In the genomic region with DNA sequence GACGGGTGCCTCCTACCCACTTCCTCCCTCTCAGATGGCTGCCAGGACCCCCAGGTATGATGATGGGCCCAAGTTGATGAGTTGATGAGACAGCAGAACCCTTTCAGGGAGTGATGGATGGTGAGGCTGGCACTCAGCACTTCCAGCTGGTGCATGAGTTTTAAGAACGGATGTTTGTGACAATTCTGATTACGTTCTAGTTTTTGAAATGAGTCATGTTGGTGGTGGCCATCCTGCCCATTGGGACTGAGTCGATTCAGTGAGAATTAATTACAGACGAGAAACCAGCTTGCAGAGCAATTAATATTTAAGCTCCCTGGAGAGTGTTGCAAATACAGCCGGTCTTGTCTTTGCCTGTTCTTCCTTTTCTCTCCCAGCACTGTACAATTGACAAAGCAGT, we compare ENCODE assay signal across 18 cellular contexts. TPM values are rescaled to one million over a fixed set of nuclear protein-coding genes. Genes with fewer than 3 reads are reported as not detected.
DNase-seq lines count a peak whose midpoint lies in the region; ATAC-seq and TF ChIP-seq lines count a peak whose summit lies in the region.
"Had no signal": no experiment of that assay in that cellular context is flagged by ENCODE, and none has a peak within 500 bp of the region (broad histone marks: within the 10 kb centered on the region; RNA-seq: fewer than 3 reads in every experiment).

No MANE protein-coding gene starts in this region.

- no peak overlapping the region for H3K4me3 Mint-ChIP-seq in activated CD4-positive, alpha-beta T cell treated with anti-CD3 and anti-CD28 coated beads for 36 hours
- H3K4me3 Mint-ChIP-seq: activated naive CD8-positive, alpha-beta T cell; natural killer cell treated with Interleukin-12 subunit alpha and Interleukin-12 subunit beta and Interleukin-15 and Interleukin-18, amount 100 ng/mL, for 72 hours had no signal

- no peak overlapping the region for H3K4me3 ChIP-seq in spleen
- H3K4me3 ChIP-seq: lung, tibial artery had no signal

- H3K4me1 ChIP-seq in spleen, result peaks cover 4 to 36% (median 17%) of the 10 kb centered on the region in 6 donors
- H3K4me1 ChIP-seq: tibial artery had no signal

- no peaks in the 10 kb centered on the region for H3K9me3 ChIP-seq in spleen
- H3K9me3 ChIP-seq: tibial artery had no signal

- 44 to 65% (median 57%) methylated on average over 6 of the region's 6 CpGs for WGBS in spleen, 5 donors

- ATAC-seq in activated CD4-positive, alpha-beta T cell treated with anti-CD3 and anti-CD28 coated beads for 36 hours, result peak; percentile 57
- ATAC-seq in HG02943 (IDR thresholded peaks at IDR 0.05; ENCODE audit: low read depth, unreplicated experiment) (peak; percentile 71), HG03045 (IDR thresholded peaks at IDR 0.05; ENCODE audit: unreplicated experiment) (no peak)
- ATAC-seq: HepG2 had no signal

- no peak for TF ChIP-seq CTCF in spleen (IDR thresholded peaks at IDR 0.05 in 8 of 11, conservative IDR thresholded peaks at IDR 0.05 in 3 of 11)

- H3K27ac ChIP-seq in spleen, result peak overlapping the region in 6 of 8 donors; percentile 35 to 75 (median 69)
- H3K27ac ChIP-seq: tibial artery, VCaP had no signal

- intact Hi-C loops in activated CD4-positive, alpha-beta T cell treated with anti-CD3 and anti-CD28 coated beads for 36 hours (cut with DNase I, micrococcal nuclease), result no loop called here
- intact Hi-C loops in spleen (cut with DNase I; ENCODE audit: low total_unique reads), result no loop called here

- peaks cover 0 to 6% (median 0%) of the 10 kb centered on the region in 7 donors for H3K27me3 ChIP-seq in spleen (replicated peaks in 1 of 7)
- H3K27me3 ChIP-seq: tibial artery had no signal

- no peak for TF ChIP-seq POLR2A in spleen (IDR thresholded peaks at IDR 0.05)

- POLR2A ChIA-PET in activated CD4-positive, alpha-beta T cell treated with anti-CD3 and anti-CD28 coated beads for 36 hours (lab: Charles Lee), result no interaction called here

- no peak overlapping the region for H3K27ac Mint-ChIP-seq in activated CD4-positive, alpha-beta T cell treated with anti-CD3 and anti-CD28 coated beads for 36 hours
- H3K27ac Mint-ChIP-seq: activated naive CD8-positive, alpha-beta T cell; natural killer cell treated with Interleukin-12 subunit alpha and Interleukin-12 subunit beta and Interleukin-15 and Interleukin-18, amount 100 ng/mL, for 72 hours had no signal

- no peaks in the 10 kb centered on the region for H3K36me3 ChIP-seq in spleen
- H3K36me3 ChIP-seq: tibial artery had no signal

- CTCF ChIA-PET in activated CD4-positive, alpha-beta T cell treated with anti-CD3 and anti-CD28 coated beads for 36 hours (lab: Charles Lee), result no interaction called here

- H3K9me3 Mint-ChIP-seq in activated CD4-positive, alpha-beta T cell treated with anti-CD3 and anti-CD28 coated beads for 36 hours (ENCODE audit: low read depth), result no peaks in the 10 kb centered on the region
- H3K9me3 Mint-ChIP-seq: natural killer cell treated with Interleukin-12 subunit alpha and Interleukin-12 subunit beta and Interleukin-15 and Interleukin-18, amount 100 ng/mL, for 72 hours had no signal

- H3K36me3 Mint-ChIP-seq in activated CD4-positive, alpha-beta T cell treated with anti-CD3 and anti-CD28 coated beads for 36 hours (ENCODE audit: low read depth), result no peaks in the 10 kb centered on the region
- H3K36me3 Mint-ChIP-seq: activated naive CD8-positive, alpha-beta T cell; natural killer cell treated with Interleukin-12 subunit alpha and Interleukin-12 subunit beta and Interleukin-15 and Interleukin-18, amount 100 ng/mL, for 72 hours had no signal

- H3K4me1 Mint-ChIP-seq in activated CD4-positive, alpha-beta T cell treated with anti-CD3 and anti-CD28 coated beads for 36 hours, result peaks cover 8% of the 10 kb centered on the region

- DNase-seq in activated CD4-positive, alpha-beta T cell treated with anti-CD3 and anti-CD28 coated beads for 36 hours, result no peak
- no peak for DNase-seq in activated CD4-positive, alpha-beta T cell treated with anti-CD3 and anti-CD28 coated beads, Interleukin-2, amount 50 U/mL, for 4 hours
- DNase-seq in RPMI8226, result peak; percentile 88
- DNase-seq in spleen, result peak; percentile 37
- DNase-seq in activated naive CD4-positive, alpha-beta T cell (lab: John Stamatoyannopoulos, UW), result no peak
- DNase-seq in inferior parietal cortex (ENCODE audit: extremely low spot score), result no peak
- DNase-seq: 8988T; COR-L47; effector CD4-positive, alpha-beta T cell; NCI-H1105; tibial artery had no signal

- peaks cover 3% of the 10 kb centered on the region for H3K27me3 Mint-ChIP-seq in activated CD4-positive, alpha-beta T cell treated with anti-CD3 and anti-CD28 coated beads for 36 hours
- H3K27me3 Mint-ChIP-seq: activated naive CD8-positive, alpha-beta T cell had no signal

RNA-seq across cellular contexts. Expression of gene NR2C2, which starts 56.9 kb away (rescaled TPM):
- total RNA-seq in activated CD4-positive, alpha-beta T cell treated with anti-CD3 and anti-CD28 coated beads for 36 hours, result 10 to 100 TPM; 46.8 to 52.8 TPM
- 10 to 100 TPM; 55.9 to 75.5 (median 64.1) TPM for total RNA-seq in spleen
- 10 to 100 TPM in 1 of 3 donors, 1 to 10 TPM in 2; 7.2 to 10.3 (median 7.8) TPM for polyA plus RNA-seq in spleen

Comparison
In these comparisons a context has a peak if more than half of its experiments do, and no peak if none do; other contexts are left out.
1. DNase-seq: peak in RPMI8226 (single experiment) and spleen (single experiment); none in activated CD4-positive, alpha-beta T cell treated with anti-CD3 and anti-CD28 coated beads for 36 hours (single experiment), activated CD4-positive, alpha-beta T cell treated with anti-CD3 and anti-CD28 coated beads, Interleukin-2, amount 50 U/mL, for 4 hours (0 of 2), activated naive CD4-positive, alpha-beta T cell (0 of 4) and inferior parietal cortex (single experiment).